In the genomic region with DNA sequence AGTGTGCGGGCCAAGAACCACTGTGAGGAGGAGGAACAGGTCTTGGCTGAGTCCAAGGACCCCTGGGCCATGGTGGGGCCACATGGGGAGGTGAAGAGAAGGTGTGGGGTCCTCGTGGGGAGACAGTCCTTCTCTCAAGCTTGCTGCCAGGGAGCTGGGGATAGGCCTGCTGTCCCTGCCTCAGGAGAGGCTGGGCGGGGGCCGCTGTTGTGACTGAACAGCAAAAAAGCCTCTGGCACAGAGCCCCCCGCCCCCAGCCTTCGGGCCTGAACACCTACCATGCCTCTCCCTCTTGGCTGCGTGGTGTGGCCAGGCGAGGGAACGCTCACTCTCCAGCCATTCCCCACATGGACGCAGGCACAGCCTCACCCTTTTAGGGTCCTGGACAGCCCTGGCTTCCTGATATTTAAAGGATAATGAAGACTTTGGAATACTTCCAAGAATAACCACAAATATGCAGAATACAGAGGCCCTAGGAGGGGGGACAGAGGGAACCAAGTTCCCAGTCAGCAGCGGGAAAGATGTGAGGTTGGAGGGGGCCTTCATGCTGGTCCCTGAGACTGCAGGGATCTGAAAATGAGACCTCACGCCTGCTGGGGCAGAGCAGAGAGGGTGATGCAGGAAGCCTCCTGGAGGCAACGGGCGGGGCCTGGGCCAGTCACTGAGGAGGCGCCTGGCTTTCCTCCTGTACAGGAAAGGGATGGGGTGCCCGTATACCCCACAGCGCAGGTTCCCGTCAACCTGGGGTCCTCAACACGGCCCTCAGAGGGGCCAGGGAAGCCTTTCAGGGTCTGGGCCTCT, we compare ENCODE assay signal across 15 cellular contexts.
A peak's percentile ranks its signal among the peaks of the same experiment; 100 is the strongest.
DNase-seq lines count a peak whose midpoint lies in the region; ATAC-seq and TF ChIP-seq lines count a peak whose summit lies in the region.
"Had no signal": no experiment of that assay in that cellular context is flagged by ENCODE, and none has a peak within 500 bp of the region (broad histone marks: within the 10 kb centered on the region; RNA-seq: fewer than 3 reads in every experiment).

No MANE protein-coding gene starts in this region.

- no peaks in the 10 kb centered on the region for H3K79me2 ChIP-seq in MM.1S (ENCODE audit: low read length)

- H3K27ac ChIP-seq in foreskin keratinocyte (no peak overlapping the region), tibial nerve (peak overlapping the region in 3 of 4 donors; percentile 6 to 51 (median 20)), MM.1S (ENCODE audit: low read length) (no peak overlapping the region), right lobe of liver (no peak overlapping the region)

- H3K36me3 ChIP-seq in tibial nerve: peaks cover 0 to 62% (median 0%) of the 10 kb centered on the region in 3 donors
- H3K36me3 ChIP-seq in MM.1S (replicated peaks; ENCODE audit: insufficient read depth, low read length): no peaks in the 10 kb centered on the region
- peaks cover 0 to 22% (median 0%) of the 10 kb centered on the region in 4 donors for H3K36me3 ChIP-seq in right lobe of liver

- no peaks in the 10 kb centered on the region for H3K27me3 Mint-ChIP-seq in activated naive CD8-positive, alpha-beta T cell treated with anti-CD3 and anti-CD28 coated beads for 36 hours
- H3K27me3 Mint-ChIP-seq in activated naive CD8-positive, alpha-beta T cell treated with anti-CD3 and anti-CD28 coated beads, Interleukin-2, amount 50 U/mL, for 24 hours: no peaks in the 10 kb centered on the region

- DNase-seq in activated naive CD8-positive, alpha-beta T cell treated with anti-CD3 and anti-CD28 coated beads for 36 hours: no peak
- DNase-seq in activated naive CD8-positive, alpha-beta T cell treated with anti-CD3 and anti-CD28 coated beads, Interleukin-2, amount 50 U/mL, for 24 hours: no peak
- DNase-seq in SW480 (ENCODE audit: low spot score) (peak; percentile 31), foreskin keratinocyte (peak in 1 of 2 donors; percentile 33), tibial nerve (ENCODE audit: low spot score in 2 of 2) (no peak), MM.1S (no peak), DMS53 treated with DMSO at 0.1 percent for 48 hours (lab: John Stamatoyannopoulos, UW; ENCODE audit: unreplicated experiment) (no peak), right lobe of liver (no peak)
- DNase-seq: activated effector memory CD4-positive, alpha-beta T cell treated with anti-CD3 and anti-CD28 coated beads, Interleukin-2, amount 50 U/mL, for 16 hours; Karpas-422; NCI-H345; stimulated activated CD4-positive, alpha-beta T cell treated with anti-CD3 and anti-CD28 coated beads, Interleukin-12 subunit alpha, Interleukin-12 subunit beta, amount 100 ng/mL, for 4 hours had no signal

- no peak overlapping the region for H3K4me3 Mint-ChIP-seq in activated naive CD8-positive, alpha-beta T cell treated with anti-CD3 and anti-CD28 coated beads for 36 hours
- H3K4me3 Mint-ChIP-seq in activated naive CD8-positive, alpha-beta T cell treated with anti-CD3 and anti-CD28 coated beads, Interleukin-2, amount 50 U/mL, for 24 hours: no peak overlapping the region
- H3K4me3 Mint-ChIP-seq: dendritic cell treated with granulocyte-macrophage colony-stimulating factor and Interleukin-4, amounts not matched to agents 40 ng/mL and 50 ng/mL, for 4 days had no signal

- no peaks in the 10 kb centered on the region for H3K36me3 Mint-ChIP-seq in activated naive CD8-positive, alpha-beta T cell treated with anti-CD3 and anti-CD28 coated beads for 36 hours
- H3K36me3 Mint-ChIP-seq in activated naive CD8-positive, alpha-beta T cell treated with anti-CD3 and anti-CD28 coated beads, Interleukin-2, amount 50 U/mL, for 24 hours (ENCODE audit: low read depth): peaks cover 4% of the 10 kb centered on the region

- H3K27ac Mint-ChIP-seq in activated naive CD8-positive, alpha-beta T cell treated with anti-CD3 and anti-CD28 coated beads for 36 hours: peak overlapping the region; percentile 48
- no peak overlapping the region for H3K27ac Mint-ChIP-seq in activated naive CD8-positive, alpha-beta T cell treated with anti-CD3 and anti-CD28 coated beads, Interleukin-2, amount 50 U/mL, for 24 hours
- H3K27ac Mint-ChIP-seq: dendritic cell treated with granulocyte-macrophage colony-stimulating factor and Interleukin-4, amounts not matched to agents 40 ng/mL and 50 ng/mL, for 4 days had no signal

- H3K9me2 ChIP-seq in MM.1S (replicated peaks; ENCODE audit: insufficient read depth, low read length): no peaks in the 10 kb centered on the region

- H3K27me3 ChIP-seq in foreskin keratinocyte: no peaks in the 10 kb centered on the region
- no peaks in the 10 kb centered on the region for H3K27me3 ChIP-seq in tibial nerve
- peaks cover 82% of the 10 kb centered on the region for H3K27me3 ChIP-seq in MM.1S (replicated peaks; ENCODE audit: insufficient read depth, low read length)
- H3K27me3 ChIP-seq in right lobe of liver: no peaks in the 10 kb centered on the region

- ATAC-seq in activated naive CD8-positive, alpha-beta T cell treated with anti-CD3 and anti-CD28 coated beads, Interleukin-2, amount 50 U/mL, for 24 hours: no peak
- ATAC-seq in foreskin keratinocyte: peak; percentile 32
- no peak for ATAC-seq in right lobe of liver
- ATAC-seq: A549; activated CD4-positive, CD25-positive, alpha-beta regulatory T cell treated with anti-CD3 and anti-CD28 coated beads, Interleukin-2, amount 50 U/mL, for 24 hours had no signal

- 56 to 66% methylated on average over 16 to 18 of the region's 19 CpGs for WGBS in tibial nerve, 2 donors
- WGBS in right lobe of liver (ENCODE audit: insufficient coverage, low coverage, low lambda C conversion rate, missing lambda C conversion rate): 82% methylated on average over 4 of the region's 19 CpGs

- H3K9me3 ChIP-seq in tibial nerve (no peaks in the 10 kb centered on the region), MM.1S (replicated peaks; ENCODE audit: insufficient read depth, low read length) (no peaks in the 10 kb centered on the region), right lobe of liver (no peaks in the 10 kb centered on the region)
- H3K9me3 ChIP-seq: A549 had no signal

- no peak overlapping the region for H3K4me2 ChIP-seq in MM.1S (ENCODE audit: low read depth, low read length)
- H3K4me2 ChIP-seq: A549 had no signal

- no peak overlapping the region for H3K4me3 ChIP-seq in tibial nerve
- no peak overlapping the region for H3K4me3 ChIP-seq in MM.1S (ENCODE audit: low read length)
- H3K4me3 ChIP-seq in right lobe of liver: no peak overlapping the region
- H3K4me3 ChIP-seq: A549 had no signal

- no peak for TF ChIP-seq POLR2A in tibial nerve (IDR thresholded peaks at IDR 0.05)
- TF ChIP-seq POLR2A in right lobe of liver (IDR thresholded peaks at IDR 0.05): no peak

- H3K9ac ChIP-seq in MM.1S (ENCODE audit: low read length): no peak overlapping the region

- H3K4me1 Mint-ChIP-seq in activated naive CD8-positive, alpha-beta T cell treated with anti-CD3 and anti-CD28 coated beads for 36 hours: peaks cover 4% of the 10 kb centered on the region
- H3K4me1 Mint-ChIP-seq in activated naive CD8-positive, alpha-beta T cell treated with anti-CD3 and anti-CD28 coated beads, Interleukin-2, amount 50 U/mL, for 24 hours: peaks cover 6% of the 10 kb centered on the region

- no peak for TF ChIP-seq EP300 in tibial nerve (IDR thresholded peaks at IDR 0.05)

- H3F3A ChIP-seq in MM.1S (ENCODE audit: insufficient read depth, low read length): no peaks in the 10 kb centered on the region

- H2AFZ ChIP-seq in MM.1S (ENCODE audit: low read length): no peak overlapping the region

- TF ChIP-seq CTCF in foreskin keratinocyte (conservative IDR thresholded peaks at IDR 0.05) (no peak), tibial nerve (IDR thresholded peaks at IDR 0.05) (no peak), MM.1S (IDR thresholded peaks at IDR 0.05; ENCODE audit: low read length) (no peak), right lobe of liver (IDR thresholded peaks at IDR 0.05) (no peak)

- H3K9me3 Mint-ChIP-seq in activated naive CD8-positive, alpha-beta T cell treated with anti-CD3 and anti-CD28 coated beads for 36 hours: no peaks in the 10 kb centered on the region
- H3K9me3 Mint-ChIP-seq in activated naive CD8-positive, alpha-beta T cell treated with anti-CD3 and anti-CD28 coated beads, Interleukin-2, amount 50 U/mL, for 24 hours: no peaks in the 10 kb centered on the region
- H3K9me3 Mint-ChIP-seq: dendritic cell treated with granulocyte-macrophage colony-stimulating factor and Interleukin-4, amounts not matched to agents 40 ng/mL and 50 ng/mL, for 4 days had no signal

- intact Hi-C loops in right lobe of liver (cut with DNase I): loop anchor here (10.0 kb wide), 3 partner anchors 194 to 284 kb away; no protein-coding TSS in a partner anchor

- H3K4me1 ChIP-seq in foreskin keratinocyte: peaks cover 6% of the 10 kb centered on the region
- peaks cover 0 to 23% (median 0%) of the 10 kb centered on the region in 4 donors for H3K4me1 ChIP-seq in tibial nerve
- H3K4me1 ChIP-seq in MM.1S (ENCODE audit: low read length): peaks cover 5% of the 10 kb centered on the region; the same call in 1 of the 2 replicates
- no peaks in the 10 kb centered on the region for H3K4me1 ChIP-seq in right lobe of liver

- H4K20me1 ChIP-seq in MM.1S (ENCODE audit: insufficient read depth, low read length): no peaks in the 10 kb centered on the region

Comparison
In these comparisons a context has a peak if more than half of its experiments do, and no peak if none do; other contexts are left out.
1. H3K27ac ChIP-seq: peak in tibial nerve (3 of 4); none in foreskin keratinocyte (single experiment), MM.1S (single experiment) and right lobe of liver (0 of 3).